In genomic region chr16:56617212-56618085, GRCh38 we compare ENCODE assay signal across 8 cellular contexts.
A peak's percentile ranks its signal among the peaks of the same experiment; 100 is the strongest.
DNase-seq lines count a peak whose midpoint lies in the region; ATAC-seq lines count a peak whose summit lies in the region.

No MANE protein-coding gene starts in this region.

- peaks cover 93% of the 10 kb centered on the region for H3K27me3 ChIP-seq in HUES48 (ENCODE audit: control insufficient read depth, insufficient read depth, low read length)

- no peak for ATAC-seq in GM18858 (IDR thresholded peaks at IDR 0.05; ENCODE audit: unreplicated experiment)
- no peak for ATAC-seq in GM21390 (IDR thresholded peaks at IDR 0.05; ENCODE audit: unreplicated experiment)

- H3K27ac ChIP-seq in HUES48 (ENCODE audit: low read depth, low read length), result no peak overlapping the region

- no peaks in the 10 kb centered on the region for H3K36me3 ChIP-seq in HUES48 (ENCODE audit: control insufficient read depth, insufficient read depth, low read length)

- H3K4me3 ChIP-seq in HUES48 (ENCODE audit: low read depth, low read length), result peak overlapping the region; percentile 58

- no peaks in the 10 kb centered on the region for H3K9me3 ChIP-seq in HUES48 (ENCODE audit: control insufficient read depth, insufficient read depth, low read length)

- H3K4me1 ChIP-seq in HUES48 (ENCODE audit: control insufficient read depth, insufficient read depth, low read length), result peaks cover 27% of the 10 kb centered on the region

- no peak overlapping the region for H3K9ac ChIP-seq in HUES48 (ENCODE audit: low read depth, low read length)

- DNase-seq in activated gamma-delta T cell treated with Interleukin-2 at 50 U/mL for 16 hours, result peak; percentile 36
- peak; percentile 58 for DNase-seq in globus pallidus (ENCODE audit: low spot score)
- peak in 29 of 56 donors; percentile 18 to 72 (median 42) for DNase-seq in nucleus accumbens (lab: John Stamatoyannopoulos, UW)
- DNase-seq in cortex of kidney (lab: John Stamatoyannopoulos, UW), result no peak
- no peak for DNase-seq in NCI-H2107 (lab: John Stamatoyannopoulos, UW)

Comparison
In these comparisons a context has a peak if more than half of its experiments do, and no peak if none do; other contexts are left out.
1. DNase-seq: peak in activated gamma-delta T cell treated with Interleukin-2 at 50 U/mL for 16 hours (single experiment), globus pallidus (single experiment) and nucleus accumbens (29 of 56); none in cortex of kidney (single experiment) and NCI-H2107 (single experiment).